ENCODE assay signal across 14 cellular contexts in the genomic region with DNA sequence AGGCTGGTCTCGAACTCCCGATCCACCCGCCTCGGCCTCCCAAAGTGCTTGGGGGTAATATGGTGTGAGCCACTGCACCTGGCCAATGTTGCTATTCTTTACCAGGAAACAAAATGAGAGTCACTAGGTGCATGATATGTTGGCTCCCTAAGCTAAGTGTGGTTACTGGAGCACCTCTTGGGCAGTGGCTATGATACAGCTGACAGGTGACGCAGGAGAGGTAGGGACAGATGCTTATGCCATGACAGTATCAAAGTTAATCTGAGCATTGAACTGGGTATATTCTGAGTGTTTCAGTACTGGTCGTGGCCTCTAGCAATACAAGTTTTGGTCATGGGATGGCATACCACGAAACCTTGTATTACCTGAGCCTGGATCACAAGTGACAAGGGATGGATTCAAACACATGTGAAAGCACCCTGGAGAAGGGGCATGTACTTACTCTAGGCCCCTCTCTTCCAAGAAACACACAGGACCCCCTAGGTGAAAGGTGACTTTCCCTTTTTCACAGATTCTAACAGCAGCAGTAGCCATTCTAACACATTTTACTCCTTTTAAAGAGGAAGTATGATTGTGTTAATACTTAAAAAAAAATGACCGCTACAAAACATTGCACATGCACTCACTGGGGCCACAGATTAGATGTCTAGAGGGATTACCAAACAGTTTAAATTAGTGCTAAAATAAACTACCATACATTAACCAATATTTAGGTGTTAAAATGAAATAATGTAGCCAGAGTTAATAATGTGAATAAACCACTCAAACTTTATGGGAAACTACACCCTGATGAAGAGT.
DNase-seq lines count a peak whose midpoint lies in the region; ATAC-seq and TF ChIP-seq lines count a peak whose summit lies in the region.
"Had no signal": no experiment of that assay in that cellular context is flagged by ENCODE, and none has a peak within 500 bp of the region (broad histone marks: within the 10 kb centered on the region; RNA-seq: fewer than 3 reads in every experiment).

No MANE protein-coding gene starts in this region.

- H3K27ac Mint-ChIP-seq in endodermal cell: peak overlapping the region; percentile 12

- no peak for ATAC-seq in GM19324 (IDR thresholded peaks at IDR 0.05; ENCODE audit: low FRiP score, unreplicated experiment)

- H3K27ac ChIP-seq in endodermal cell (ENCODE audit: low read depth, low read length): peak overlapping the region; percentile 76
- H3K27ac ChIP-seq: 22Rv1, thoracic aorta had no signal

- H3K9me3 Mint-ChIP-seq in endodermal cell: no peaks in the 10 kb centered on the region

- H3K27me3 Mint-ChIP-seq in endodermal cell (ENCODE audit: insufficient read depth): no peaks in the 10 kb centered on the region

- H3K36me3 ChIP-seq in endodermal cell (ENCODE audit: control insufficient read depth, insufficient read depth, low read length) (peaks cover 19% of the 10 kb centered on the region), skeletal muscle satellite cell (ENCODE audit: insufficient read depth, low read length) (peaks cover 21% of the 10 kb centered on the region)
- H3K36me3 ChIP-seq: thoracic aorta had no signal

- peaks cover 49% of the 10 kb centered on the region for H3K4me1 Mint-ChIP-seq in endodermal cell

- TF ChIP-seq CTCF in endodermal cell (conservative IDR thresholded peaks at IDR 0.05): no peak

- peak; percentile 2 for DNase-seq in DMS153 (lab: John Stamatoyannopoulos, UW)
- no peak for DNase-seq in DMS153 treated with DMSO at 0.1 percent for 48 hours (lab: John Stamatoyannopoulos, UW; ENCODE audit: unreplicated experiment)
- peak; percentile 56 for DNase-seq in NOMO-1 treated with DMSO at 0.1 percent for 48 hours (lab: John Stamatoyannopoulos, UW; ENCODE audit: unreplicated experiment)
- DNase-seq in endodermal cell: no peak
- no peak for DNase-seq in T-helper 9 cell
- no peak for DNase-seq in GM03348 (ENCODE audit: low spot score)
- DNase-seq: activated CD4-positive, alpha-beta T cell treated with anti-CD3 and anti-CD28 coated beads, Interleukin-2, amount 50 U/mL, for 48 hours; activated naive CD4-positive, alpha-beta T cell; Karpas-422; NCI-H2227 treated with DMSO at 0.1 percent for 48 hours had no signal

- H3K9me3 ChIP-seq in endodermal cell (ENCODE audit: control insufficient read depth, low read length) (no peaks in the 10 kb centered on the region), skeletal muscle satellite cell (replicated peaks; ENCODE audit: low read length) (no peaks in the 10 kb centered on the region)
- H3K9me3 ChIP-seq: thoracic aorta had no signal

- H3K4me2 ChIP-seq in skeletal muscle satellite cell (ENCODE audit: low read length): peak overlapping the region; percentile 29

- no peak overlapping the region for H3K4me3 ChIP-seq in endodermal cell (ENCODE audit: low read length)
- H3K4me3 ChIP-seq in skeletal muscle satellite cell (ENCODE audit: low read length): no peak overlapping the region
- H3K4me3 ChIP-seq: thoracic aorta had no signal

- H3K4me1 ChIP-seq in endodermal cell (ENCODE audit: control insufficient read depth, insufficient read depth, low read length): peaks cover 2% of the 10 kb centered on the region
- H3K4me1 ChIP-seq in skeletal muscle satellite cell (ENCODE audit: control insufficient read depth, insufficient read depth, low read length): peaks cover 16% of the 10 kb centered on the region

- H3K9ac ChIP-seq in endodermal cell (ENCODE audit: extremely low read depth, low read length, poor library complexity, severe bottlenecking): no peak overlapping the region
- no peak overlapping the region for H3K9ac ChIP-seq in skeletal muscle satellite cell (ENCODE audit: low read depth, low read length)

- no peak overlapping the region for H3K4me3 Mint-ChIP-seq in endodermal cell

- 94 to 98% methylated on average over 7 to 8 of the region's 8 CpGs for WGBS in endodermal cell (ENCODE audit: insufficient coverage in 1 of 2, insufficient read length in 1 of 2), 2 experiments

- H3K36me3 Mint-ChIP-seq in endodermal cell (ENCODE audit: low read depth): peaks cover 16% of the 10 kb centered on the region

- no peaks in the 10 kb centered on the region for H3K27me3 ChIP-seq in endodermal cell (ENCODE audit: control insufficient read depth, insufficient read depth, low read length, poor library complexity, severe bottlenecking)
- H3K27me3 ChIP-seq in skeletal muscle satellite cell (ENCODE audit: control insufficient read depth, insufficient read depth, low read length): no peaks in the 10 kb centered on the region

Comparison
In these comparisons a context has a peak if more than half of its experiments do, and no peak if none do; other contexts are left out.
1. DNase-seq: peak in DMS153 (single experiment) and NOMO-1 treated with DMSO at 0.1 percent for 48 hours (single experiment); none in DMS153 treated with DMSO at 0.1 percent for 48 hours (single experiment), endodermal cell (single experiment), T-helper 9 cell (single experiment) and GM03348 (single experiment).